ENCODE assay signal across 2 cellular contexts in genomic region chr1:232278925-232279324, GRCh38.
TF ChIP-seq lines count a peak whose summit lies in the region.

No MANE protein-coding gene starts in this region.

TF ChIP-seq in HEK293, 187 proteins besides CTCF, POLR2A, EP300 and RAD21 (continued from another document):
- TF ChIP-seq EGR2 (tag by site-specific recombination; IDR thresholded peaks at IDR 0.05; ENCODE audit: low read depth), result peak; percentile 72

TF ChIP-seq in H1, 55 proteins besides CTCF, POLR2A, EP300 and RAD21 (continued from another document):
- no peak for TF ChIP-seq SAP30 (IDR thresholded peaks at IDR 0.05; ENCODE audit: insufficient read depth, insufficient replicate concordance, low read length)
- no peak for TF ChIP-seq CHD1 (IDR thresholded peaks at IDR 0.05; ENCODE audit: low read depth, low read length)
- no peak for TF ChIP-seq SP1 (IDR thresholded peaks at IDR 0.05; ENCODE audit: low read depth, low read length)
- no peak for TF ChIP-seq RBBP5 (IDR thresholded peaks at IDR 0.05; ENCODE audit: borderline replicate concordance, low read depth, low read length)
- no peak for TF ChIP-seq RFX5 (IDR thresholded peaks at IDR 0.05; ENCODE audit: borderline replicate concordance, low read depth, low read length)
- no peak for TF ChIP-seq TEAD4 (IDR thresholded peaks at IDR 0.05; ENCODE audit: low read depth, low read length)
- TF ChIP-seq ASH2L (IDR thresholded peaks at IDR 0.05; ENCODE audit: low read length), result no peak
- TF ChIP-seq ZNF274 (IDR thresholded peaks at IDR 0.05; ENCODE audit: borderline replicate concordance, extremely low read depth, low read length), result no peak
- no peak for TF ChIP-seq SIX5 (IDR thresholded peaks at IDR 0.05; ENCODE audit: low read depth, low read length)
- TF ChIP-seq SIRT6 (IDR thresholded peaks at IDR 0.05; ENCODE audit: low read length), result no peak
- TF ChIP-seq GABPA (IDR thresholded peaks at IDR 0.05; ENCODE audit: borderline replicate concordance, insufficient read depth, low read length), result no peak
- TF ChIP-seq NANOG (IDR thresholded peaks at IDR 0.05; ENCODE audit: insufficient read depth, low read depth, low read length, poor library complexity, severe bottlenecking), result no peak
